ENCODE assay signal across 20 cellular contexts in genomic region chr1:113652773-113653172, GRCh38.
DNase-seq lines count a peak whose midpoint lies in the region; ATAC-seq and TF ChIP-seq lines count a peak whose summit lies in the region.
"Had no signal": no experiment of that assay in that cellular context is flagged by ENCODE, and none has a peak within 500 bp of the region (broad histone marks: within the 10 kb centered on the region; RNA-seq: fewer than 3 reads in every experiment).

No MANE protein-coding gene starts in this region.

- H3K36me3 ChIP-seq in mammary epithelial cell (ENCODE audit: insufficient read depth, low read length): peaks cover 2% of the 10 kb centered on the region

- H3K4me2 ChIP-seq in mammary epithelial cell (ENCODE audit: insufficient read depth, low read depth, low read length): no peak overlapping the region

- no peak overlapping the region for H2AFZ ChIP-seq in mammary epithelial cell (ENCODE audit: low read depth, low read length)

- no peak for ATAC-seq in HG03135 (IDR thresholded peaks at IDR 0.05; ENCODE audit: unreplicated experiment)
- no peak for ATAC-seq in GM18505 (IDR thresholded peaks at IDR 0.05; ENCODE audit: unreplicated experiment)
- ATAC-seq in HG03159 (IDR thresholded peaks at IDR 0.05; ENCODE audit: unreplicated experiment): no peak
- no peak for ATAC-seq in GM21526 (IDR thresholded peaks at IDR 0.05; ENCODE audit: low FRiP score, unreplicated experiment)
- ATAC-seq: GM12878, K562, Panc1, SK-N-SH treated with all-trans-retinoic acid at 6 μM for 48 hours had no signal

- BruUV-seq in mammary epithelial cell (replicated peaks; lab: Mats Ljungman, UMichigan): no TSS peak

- no peak overlapping the region for H3K9ac ChIP-seq in mammary epithelial cell (ENCODE audit: insufficient read depth, low read length)

- H3K4me1 ChIP-seq in mammary epithelial cell (ENCODE audit: insufficient read depth, low read length): peaks cover 13% of the 10 kb centered on the region

- CTCF ChIA-PET in mammary epithelial cell (lab: Charles Lee; ENCODE audit: low non-redundant PET): interaction anchor here (0.7 kb wide), 1 partner anchor 9 kb away, joined by 3 read pairs; no protein-coding TSS in a partner anchor

- no peak overlapping the region for H3K27ac ChIP-seq in mammary epithelial cell (ENCODE audit: insufficient read depth, low read depth, low read length)
- H3K27ac ChIP-seq: C4-2B had no signal

- H3K9me3 ChIP-seq in mammary epithelial cell (replicated peaks; ENCODE audit: insufficient read depth, low read length): no peaks in the 10 kb centered on the region

- H3K79me2 ChIP-seq in mammary epithelial cell (ENCODE audit: insufficient read depth, low read length): no peaks in the 10 kb centered on the region

- intact Hi-C loops in mammary epithelial cell (cut with micrococcal nuclease): no loop called here

- TF ChIP-seq CTCF in AG10803 (conservative IDR thresholded peaks at IDR 0.05; ENCODE audit: low read length): no peak
- TF ChIP-seq CTCF in mammary epithelial cell (conservative IDR thresholded peaks at IDR 0.05 in 1 of 2, IDR thresholded peaks at IDR 0.05 in 1 of 2; ENCODE audit: extremely low read depth in 1 of 2, insufficient read depth in 1 of 2, low read depth in 1 of 2, low read length in 2 of 2): no peak

- TF ChIP-seq POLR2A in GM18505 (IDR thresholded peaks at IDR 0.05; ENCODE audit: borderline replicate concordance, extremely low read depth, insufficient read depth, insufficient read length): no peak

- H3K27me3 ChIP-seq in mammary epithelial cell (ENCODE audit: insufficient read depth, low read length): no peaks in the 10 kb centered on the region

- in situ Hi-C loops in mammary epithelial cell (cut with MboI; ENCODE audit: low sequenced_read_pairs in 2 of 2): loop anchor here in 1 of 2 donors (25.0 kb wide), 1 partner anchor 165 kb away; no protein-coding TSS in a partner anchor

- DNase-seq in AG10803 (ENCODE audit: low read depth) (peak; percentile 6), HS-5 (ENCODE audit: low read depth) (peak; percentile 22), mammary epithelial cell (peak; percentile 89), glomerular visceral epithelial cell (ENCODE audit: extremely low spot score) (peak; percentile 9)
- DNase-seq: COR-L47, DMS153, NCI-H1092, NCI-H187, NCI-H446 treated with DMSO at 0.1 percent for 48 hours, NCI-H748 treated with DMSO at 0.1 percent for 48 hours, SHP77 had no signal

- dilution Hi-C loops in mammary epithelial cell (cut with HindIII; ENCODE audit: low sequenced_read_pairs): no loop called here

- H3K4me3 ChIP-seq in AG10803 (ENCODE audit: low read length) (no peak overlapping the region), mammary epithelial cell (replicated peaks in 1 of 3; ENCODE audit: insufficient read depth in 1 of 3, low read depth in 2 of 3, low read length in 3 of 3) (no peak overlapping the region)
- H3K4me3 ChIP-seq: GM12878, K562 had no signal

- H4K20me1 ChIP-seq in mammary epithelial cell (ENCODE audit: insufficient read depth, low read length): no peaks in the 10 kb centered on the region

Comparison
In these comparisons a context has a peak if more than half of its experiments do, and no peak if none do; other contexts are left out.
1. DNase-seq: peak in every context shown above with its lines; median percentile 89 in mammary epithelial cell; 22 in HS-5; 9 in glomerular visceral epithelial cell; 6 in AG10803.